In the genomic region with DNA sequence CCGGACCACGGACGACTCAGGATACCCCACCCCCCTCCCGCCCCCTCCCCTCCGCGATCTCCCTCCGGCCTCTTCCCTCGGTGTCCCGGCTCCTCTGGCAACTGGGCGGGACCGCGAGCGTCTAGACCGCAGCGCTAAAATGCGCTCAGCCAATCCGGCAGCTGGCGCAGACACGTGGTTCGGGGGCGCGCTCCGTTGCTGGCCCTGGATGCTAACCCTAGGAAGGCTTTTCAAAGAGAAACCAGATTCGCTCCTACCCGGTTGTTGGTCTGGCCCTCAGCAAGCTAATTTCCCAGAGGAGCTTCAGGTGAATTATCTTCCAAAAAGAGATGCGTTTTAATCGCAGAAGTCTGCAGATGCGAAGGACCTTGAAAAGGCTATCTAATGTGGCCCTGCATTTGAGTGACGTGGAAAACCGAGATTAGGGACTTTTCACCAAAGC, we compare ENCODE assay signal across 2 cellular contexts.
A peak's percentile ranks its signal among the peaks of the same experiment; 100 is the strongest.
TF ChIP-seq lines count a peak whose summit lies in the region.

A gene with protein sequence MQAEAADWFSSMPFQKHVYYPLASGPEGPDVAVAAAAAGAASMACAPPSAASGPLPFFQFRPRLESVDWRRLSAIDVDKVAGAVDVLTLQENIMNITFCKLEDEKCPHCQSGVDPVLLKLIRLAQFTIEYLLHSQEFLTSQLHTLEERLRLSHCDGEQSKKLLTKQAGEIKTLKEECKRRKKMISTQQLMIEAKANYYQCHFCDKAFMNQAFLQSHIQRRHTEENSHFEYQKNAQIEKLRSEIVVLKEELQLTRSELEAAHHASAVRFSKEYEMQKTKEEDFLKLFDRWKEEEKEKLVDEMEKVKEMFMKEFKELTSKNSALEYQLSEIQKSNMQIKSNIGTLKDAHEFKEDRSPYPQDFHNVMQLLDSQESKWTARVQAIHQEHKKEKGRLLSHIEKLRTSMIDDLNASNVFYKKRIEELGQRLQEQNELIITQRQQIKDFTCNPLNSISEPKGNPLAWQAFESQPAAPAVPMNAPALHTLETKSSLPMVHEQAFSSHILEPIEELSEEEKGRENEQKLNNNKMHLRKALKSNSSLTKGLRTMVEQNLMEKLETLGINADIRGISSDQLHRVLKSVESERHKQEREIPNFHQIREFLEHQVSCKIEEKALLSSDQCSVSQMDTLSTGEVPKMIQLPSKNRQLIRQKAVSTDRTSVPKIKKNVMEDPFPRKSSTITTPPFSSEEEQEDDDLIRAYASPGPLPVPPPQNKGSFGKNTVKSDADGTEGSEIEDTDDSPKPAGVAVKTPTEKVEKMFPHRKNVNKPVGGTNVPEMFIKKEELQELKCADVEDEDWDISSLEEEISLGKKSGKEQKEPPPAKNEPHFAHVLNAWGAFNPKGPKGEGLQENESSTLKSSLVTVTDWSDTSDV (minus strand): TSS at position 96 of the 442 bp plus-strand sequence. CDS start 2,677 bp downstream, outside the sequence.

TF ChIP-seq in SK-N-SH treated with all-trans-retinoic acid at 6 μM for 48 hours, 23 proteins besides CTCF, POLR2A, EP300 and RAD21:
- TF ChIP-seq TOX (CRISPR knock-in tag; IDR thresholded peaks at IDR 0.05; ENCODE audit: borderline replicate concordance) (no peak), ISL1 (CRISPR knock-in tag; IDR thresholded peaks at IDR 0.05) (no peak), ZFP3 (CRISPR knock-in tag; IDR thresholded peaks at IDR 0.05) (no peak)
- TF ChIP-seq, protein P1, sequence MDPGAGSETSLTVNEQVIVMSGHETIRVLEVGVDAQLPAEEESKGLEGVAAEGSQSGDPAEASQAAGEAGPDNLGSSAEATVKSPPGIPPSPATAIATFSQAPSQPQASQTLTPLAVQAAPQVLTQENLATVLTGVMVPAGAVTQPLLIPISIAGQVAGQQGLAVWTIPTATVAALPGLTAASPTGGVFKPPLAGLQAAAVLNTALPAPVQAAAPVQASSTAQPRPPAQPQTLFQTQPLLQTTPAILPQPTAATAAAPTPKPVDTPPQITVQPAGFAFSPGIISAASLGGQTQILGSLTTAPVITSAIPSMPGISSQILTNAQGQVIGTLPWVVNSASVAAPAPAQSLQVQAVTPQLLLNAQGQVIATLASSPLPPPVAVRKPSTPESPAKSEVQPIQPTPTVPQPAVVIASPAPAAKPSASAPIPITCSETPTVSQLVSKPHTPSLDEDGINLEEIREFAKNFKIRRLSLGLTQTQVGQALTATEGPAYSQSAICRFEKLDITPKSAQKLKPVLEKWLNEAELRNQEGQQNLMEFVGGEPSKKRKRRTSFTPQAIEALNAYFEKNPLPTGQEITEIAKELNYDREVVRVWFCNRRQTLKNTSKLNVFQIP (CRISPR knock-in tag; IDR thresholded peaks at IDR 0.05; ENCODE audit: borderline replicate concordance, low read depth), result no peak

TF ChIP-seq in HepG2, 621 proteins besides CTCF, POLR2A, EP300 and RAD21 (continues in another document):
- TF ChIP-seq, protein P2, sequence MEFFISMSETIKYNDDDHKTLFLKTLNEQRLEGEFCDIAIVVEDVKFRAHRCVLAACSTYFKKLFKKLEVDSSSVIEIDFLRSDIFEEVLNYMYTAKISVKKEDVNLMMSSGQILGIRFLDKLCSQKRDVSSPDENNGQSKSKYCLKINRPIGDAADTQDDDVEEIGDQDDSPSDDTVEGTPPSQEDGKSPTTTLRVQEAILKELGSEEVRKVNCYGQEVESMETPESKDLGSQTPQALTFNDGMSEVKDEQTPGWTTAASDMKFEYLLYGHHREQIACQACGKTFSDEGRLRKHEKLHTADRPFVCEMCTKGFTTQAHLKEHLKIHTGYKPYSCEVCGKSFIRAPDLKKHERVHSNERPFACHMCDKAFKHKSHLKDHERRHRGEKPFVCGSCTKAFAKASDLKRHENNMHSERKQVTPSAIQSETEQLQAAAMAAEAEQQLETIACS (CRISPR knock-in tag; IDR thresholded peaks at IDR 0.05), result peak; percentile 58; the same call in 1 of the 2 replicates
- TF ChIP-seq, protein P3, sequence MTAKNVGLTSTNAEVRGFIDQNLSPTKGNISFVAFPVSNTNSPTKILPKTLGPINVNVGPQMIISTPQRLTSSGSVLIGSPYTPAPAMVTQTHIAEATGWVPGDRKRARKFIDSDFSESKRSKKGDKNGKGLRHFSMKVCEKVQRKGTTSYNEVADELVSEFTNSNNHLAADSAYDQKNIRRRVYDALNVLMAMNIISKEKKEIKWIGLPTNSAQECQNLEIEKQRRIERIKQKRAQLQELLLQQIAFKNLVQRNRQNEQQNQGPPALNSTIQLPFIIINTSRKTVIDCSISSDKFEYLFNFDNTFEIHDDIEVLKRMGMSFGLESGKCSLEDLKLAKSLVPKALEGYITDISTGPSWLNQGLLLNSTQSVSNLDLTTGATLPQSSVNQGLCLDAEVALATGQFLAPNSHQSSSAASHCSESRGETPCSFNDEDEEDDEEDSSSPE (CRISPR knock-in tag; IDR thresholded peaks at IDR 0.05), result peak; percentile 80
- TF ChIP-seq NPAS2 (CRISPR knock-in tag; IDR thresholded peaks at IDR 0.05; ENCODE audit: borderline replicate concordance), result no peak
- TF ChIP-seq DNMT1 (CRISPR knock-in tag; IDR thresholded peaks at IDR 0.05), result no peak
- TF ChIP-seq SCMH1 (CRISPR knock-in tag; IDR thresholded peaks at IDR 0.05; ENCODE audit: borderline replicate concordance), result no peak
- TF ChIP-seq, protein P4, sequence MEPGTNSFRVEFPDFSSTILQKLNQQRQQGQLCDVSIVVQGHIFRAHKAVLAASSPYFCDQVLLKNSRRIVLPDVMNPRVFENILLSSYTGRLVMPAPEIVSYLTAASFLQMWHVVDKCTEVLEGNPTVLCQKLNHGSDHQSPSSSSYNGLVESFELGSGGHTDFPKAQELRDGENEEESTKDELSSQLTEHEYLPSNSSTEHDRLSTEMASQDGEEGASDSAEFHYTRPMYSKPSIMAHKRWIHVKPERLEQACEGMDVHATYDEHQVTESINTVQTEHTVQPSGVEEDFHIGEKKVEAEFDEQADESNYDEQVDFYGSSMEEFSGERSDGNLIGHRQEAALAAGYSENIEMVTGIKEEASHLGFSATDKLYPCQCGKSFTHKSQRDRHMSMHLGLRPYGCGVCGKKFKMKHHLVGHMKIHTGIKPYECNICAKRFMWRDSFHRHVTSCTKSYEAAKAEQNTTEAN (CRISPR knock-in tag; conservative IDR thresholded peaks at IDR 0.05), result no peak
- TF ChIP-seq ARNT2 (CRISPR knock-in tag; IDR thresholded peaks at IDR 0.05; ENCODE audit: low read depth), result 0 out of 2 replicates have a peak, but pooled peaks have one; percentile 18
- peak; percentile 82 for TF ChIP-seq NFYB (CRISPR knock-in tag; IDR thresholded peaks at IDR 0.05)
- TF ChIP-seq CHCHD3 (CRISPR knock-in tag; IDR thresholded peaks at IDR 0.05), result 0 out of 2 replicates have a peak, but pooled peaks have one; percentile 46
- no peak for TF ChIP-seq SP1 (IDR thresholded peaks at IDR 0.05)
- peak; percentile 35; the same call in 1 of the 2 replicates for TF ChIP-seq SP1 (CRISPR knock-in tag; IDR thresholded peaks at IDR 0.05)
- TF ChIP-seq SP5 (CRISPR knock-in tag; IDR thresholded peaks at IDR 0.05; ENCODE audit: borderline replicate concordance, low read depth), result peak; percentile 36; the same call in 1 of the 2 replicates
- TF ChIP-seq POGZ (CRISPR knock-in tag; IDR thresholded peaks at IDR 0.05), result peak; percentile 38; the same call in 1 of the 2 replicates
- TF ChIP-seq ZC3H4 (CRISPR knock-in tag; IDR thresholded peaks at IDR 0.05; ENCODE audit: borderline replicate concordance), result no peak
- 0 out of 2 replicates have a peak, but pooled peaks have one; percentile 25 for TF ChIP-seq HOXA3 (CRISPR knock-in tag; IDR thresholded peaks at IDR 0.05)
- TF ChIP-seq SNAPC2 (CRISPR knock-in tag; IDR thresholded peaks at IDR 0.05), result no peak
- TF ChIP-seq ZNF570 (CRISPR knock-in tag; IDR thresholded peaks at IDR 0.05; ENCODE audit: borderline replicate concordance), result no peak
- no peak for TF ChIP-seq HNRNPK (IDR thresholded peaks at IDR 0.05; ENCODE audit: low read depth, low read length, poor library complexity, severe bottlenecking)
- no peak for TF ChIP-seq JARID2 (CRISPR knock-in tag; IDR thresholded peaks at IDR 0.05; ENCODE audit: insufficient replicate concordance)
- TF ChIP-seq MYC (CRISPR knock-in tag; IDR thresholded peaks at IDR 0.05; ENCODE audit: borderline replicate concordance), result peak; percentile 72
- TF ChIP-seq AGO1 (IDR thresholded peaks at IDR 0.05; ENCODE audit: low read depth, low read length, poor library complexity, severe bottlenecking), result no peak
- peak; percentile 63; the same call in 1 of the 2 replicates for TF ChIP-seq POLR2AphosphoS5 (IDR thresholded peaks at IDR 0.05; ENCODE audit: low read depth, low read length)
- TF ChIP-seq, protein P5, sequence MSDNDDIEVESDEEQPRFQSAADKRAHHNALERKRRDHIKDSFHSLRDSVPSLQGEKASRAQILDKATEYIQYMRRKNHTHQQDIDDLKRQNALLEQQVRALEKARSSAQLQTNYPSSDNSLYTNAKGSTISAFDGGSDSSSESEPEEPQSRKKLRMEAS (IDR thresholded peaks at IDR 0.05), result peak; percentile 88
- no peak for TF ChIP-seq THYN1 (CRISPR knock-in tag; IDR thresholded peaks at IDR 0.05; ENCODE audit: borderline replicate concordance, low read depth)
- peak; percentile 59 for TF ChIP-seq PHF21A (CRISPR knock-in tag; IDR thresholded peaks at IDR 0.05)
- no peak for TF ChIP-seq KDM4B (CRISPR knock-in tag; IDR thresholded peaks at IDR 0.05)
- TF ChIP-seq, protein P6, sequence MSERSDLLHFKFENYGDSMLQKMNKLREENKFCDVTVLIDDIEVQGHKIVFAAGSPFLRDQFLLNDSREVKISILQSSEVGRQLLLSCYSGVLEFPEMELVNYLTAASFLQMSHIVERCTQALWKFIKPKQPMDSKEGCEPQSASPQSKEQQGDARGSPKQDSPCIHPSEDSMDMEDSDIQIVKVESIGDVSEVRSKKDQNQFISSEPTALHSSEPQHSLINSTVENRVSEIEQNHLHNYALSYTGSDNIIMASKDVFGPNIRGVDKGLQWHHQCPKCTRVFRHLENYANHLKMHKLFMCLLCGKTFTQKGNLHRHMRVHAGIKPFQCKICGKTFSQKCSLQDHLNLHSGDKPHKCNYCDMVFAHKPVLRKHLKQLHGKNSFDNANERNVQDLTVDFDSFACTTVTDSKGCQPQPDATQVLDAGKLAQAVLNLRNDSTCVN (CRISPR knock-in tag; IDR thresholded peaks at IDR 0.05; ENCODE audit: borderline replicate concordance), result peak; percentile 76; the same call in 1 of the 2 replicates
- TF ChIP-seq, protein P7, sequence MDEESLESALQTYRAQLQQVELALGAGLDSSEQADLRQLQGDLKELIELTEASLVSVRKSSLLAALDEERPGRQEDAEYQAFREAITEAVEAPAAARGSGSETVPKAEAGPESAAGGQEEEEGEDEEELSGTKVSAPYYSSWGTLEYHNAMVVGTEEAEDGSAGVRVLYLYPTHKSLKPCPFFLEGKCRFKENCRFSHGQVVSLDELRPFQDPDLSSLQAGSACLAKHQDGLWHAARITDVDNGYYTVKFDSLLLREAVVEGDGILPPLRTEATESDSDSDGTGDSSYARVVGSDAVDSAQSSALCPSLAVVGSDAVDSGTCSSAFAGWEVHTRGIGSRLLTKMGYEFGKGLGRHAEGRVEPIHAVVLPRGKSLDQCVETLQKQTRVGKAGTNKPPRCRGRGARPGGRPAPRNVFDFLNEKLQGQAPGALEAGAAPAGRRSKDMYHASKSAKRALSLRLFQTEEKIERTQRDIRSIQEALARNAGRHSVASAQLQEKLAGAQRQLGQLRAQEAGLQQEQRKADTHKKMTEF (CRISPR knock-in tag; IDR thresholded peaks at IDR 0.05), result peak; percentile 28; the same call in 1 of the 2 replicates
- peak; percentile 67 for TF ChIP-seq TAF1 (CRISPR knock-in tag; IDR thresholded peaks at IDR 0.05)
- 0 out of 2 replicates have a peak, but pooled peaks have one; percentile 17 for TF ChIP-seq MED13 (CRISPR knock-in tag; IDR thresholded peaks at IDR 0.05)
- TF ChIP-seq DR1 (CRISPR knock-in tag; IDR thresholded peaks at IDR 0.05), result peak; percentile 92
- TF ChIP-seq, protein P8, sequence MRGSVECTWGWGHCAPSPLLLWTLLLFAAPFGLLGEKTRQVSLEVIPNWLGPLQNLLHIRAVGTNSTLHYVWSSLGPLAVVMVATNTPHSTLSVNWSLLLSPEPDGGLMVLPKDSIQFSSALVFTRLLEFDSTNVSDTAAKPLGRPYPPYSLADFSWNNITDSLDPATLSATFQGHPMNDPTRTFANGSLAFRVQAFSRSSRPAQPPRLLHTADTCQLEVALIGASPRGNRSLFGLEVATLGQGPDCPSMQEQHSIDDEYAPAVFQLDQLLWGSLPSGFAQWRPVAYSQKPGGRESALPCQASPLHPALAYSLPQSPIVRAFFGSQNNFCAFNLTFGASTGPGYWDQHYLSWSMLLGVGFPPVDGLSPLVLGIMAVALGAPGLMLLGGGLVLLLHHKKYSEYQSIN (CRISPR knock-in tag; IDR thresholded peaks at IDR 0.05; ENCODE audit: borderline replicate concordance), result no peak
- peak; percentile 65; the same call in 1 of the 3 replicates for TF ChIP-seq MXI1 (IDR thresholded peaks at IDR 0.05; ENCODE audit: borderline replicate concordance, low read depth, low read length)
- no peak for TF ChIP-seq EZH2 (conservative IDR thresholded peaks at IDR 0.05; ENCODE audit: low read depth, low read length)
- TF ChIP-seq, protein P9, sequence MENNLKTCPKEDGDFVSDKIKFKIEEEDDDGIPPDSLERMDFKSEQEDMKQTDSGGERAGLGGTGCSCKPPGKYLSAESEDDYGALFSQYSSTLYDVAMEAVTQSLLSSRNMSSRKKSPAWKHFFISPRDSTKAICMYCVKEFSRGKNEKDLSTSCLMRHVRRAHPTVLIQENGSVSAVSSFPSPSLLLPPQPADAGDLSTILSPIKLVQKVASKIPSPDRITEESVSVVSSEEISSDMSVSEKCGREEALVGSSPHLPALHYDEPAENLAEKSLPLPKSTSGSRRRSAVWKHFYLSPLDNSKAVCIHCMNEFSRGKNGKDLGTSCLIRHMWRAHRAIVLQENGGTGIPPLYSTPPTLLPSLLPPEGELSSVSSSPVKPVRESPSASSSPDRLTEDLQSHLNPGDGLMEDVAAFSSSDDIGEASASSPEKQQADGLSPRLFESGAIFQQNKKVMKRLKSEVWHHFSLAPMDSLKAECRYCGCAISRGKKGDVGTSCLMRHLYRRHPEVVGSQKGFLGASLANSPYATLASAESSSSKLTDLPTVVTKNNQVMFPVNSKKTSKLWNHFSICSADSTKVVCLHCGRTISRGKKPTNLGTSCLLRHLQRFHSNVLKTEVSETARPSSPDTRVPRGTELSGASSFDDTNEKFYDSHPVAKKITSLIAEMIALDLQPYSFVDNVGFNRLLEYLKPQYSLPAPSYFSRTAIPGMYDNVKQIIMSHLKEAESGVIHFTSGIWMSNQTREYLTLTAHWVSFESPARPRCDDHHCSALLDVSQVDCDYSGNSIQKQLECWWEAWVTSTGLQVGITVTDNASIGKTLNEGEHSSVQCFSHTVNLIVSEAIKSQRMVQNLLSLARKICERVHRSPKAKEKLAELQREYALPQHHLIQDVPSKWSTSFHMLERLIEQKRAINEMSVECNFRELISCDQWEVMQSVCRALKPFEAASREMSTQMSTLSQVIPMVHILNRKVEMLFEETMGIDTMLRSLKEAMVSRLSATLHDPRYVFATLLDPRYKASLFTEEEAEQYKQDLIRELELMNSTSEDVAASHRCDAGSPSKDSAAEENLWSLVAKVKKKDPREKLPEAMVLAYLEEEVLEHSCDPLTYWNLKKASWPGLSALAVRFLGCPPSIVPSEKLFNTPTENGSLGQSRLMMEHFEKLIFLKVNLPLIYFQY (CRISPR knock-in tag; IDR thresholded peaks at IDR 0.05; ENCODE audit: borderline replicate concordance), result peak; percentile 35
- no peak for TF ChIP-seq KDM6A (CRISPR knock-in tag; IDR thresholded peaks at IDR 0.05; ENCODE audit: low read depth)
- TF ChIP-seq ZMYM4 (CRISPR knock-in tag; IDR thresholded peaks at IDR 0.05), result peak; percentile 44; the same call in 1 of the 2 replicates
- no peak for TF ChIP-seq ZSCAN25 (CRISPR knock-in tag; IDR thresholded peaks at IDR 0.05)
- peak; percentile 54; the same call in 1 of the 2 replicates for TF ChIP-seq ERF (CRISPR knock-in tag; IDR thresholded peaks at IDR 0.05)
- 0 out of 2 replicates have a peak, but pooled peaks have one; percentile 7 for TF ChIP-seq KAT8 (CRISPR knock-in tag; IDR thresholded peaks at IDR 0.05)
- TF ChIP-seq, protein P10, sequence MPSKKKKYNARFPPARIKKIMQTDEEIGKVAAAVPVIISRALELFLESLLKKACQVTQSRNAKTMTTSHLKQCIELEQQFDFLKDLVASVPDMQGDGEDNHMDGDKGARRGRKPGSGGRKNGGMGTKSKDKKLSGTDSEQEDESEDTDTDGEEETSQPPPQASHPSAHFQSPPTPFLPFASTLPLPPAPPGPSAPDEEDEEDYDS (CRISPR knock-in tag; IDR thresholded peaks at IDR 0.05), result peak; percentile 79
